1 cellular context compared by ENCODE assay signal in the genomic region with DNA sequence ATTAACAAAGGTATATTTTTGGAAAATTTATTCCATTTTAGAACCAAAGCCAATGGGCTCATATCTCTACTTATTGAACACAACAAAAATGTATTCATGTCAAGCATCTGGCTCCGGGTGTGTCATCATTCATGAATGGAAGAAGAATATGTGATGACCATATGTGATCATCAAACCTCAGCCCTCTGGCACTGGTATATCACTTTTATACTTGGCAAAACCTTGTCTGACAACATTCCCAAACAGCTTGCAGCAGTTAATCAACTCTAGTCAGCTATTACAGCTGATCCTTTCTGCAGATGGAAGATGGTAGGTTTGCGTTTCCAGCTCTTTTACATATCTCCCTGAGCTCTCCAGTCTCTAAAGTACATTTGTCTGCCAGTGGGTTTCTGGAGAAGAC.
TF ChIP-seq lines count a peak whose summit lies in the region.

No MANE protein-coding gene starts in this region.

TF ChIP-seq in GM23338, 12 proteins besides CTCF, POLR2A, EP300 and RAD21 (continued from another document):
- TF ChIP-seq, protein P1, sequence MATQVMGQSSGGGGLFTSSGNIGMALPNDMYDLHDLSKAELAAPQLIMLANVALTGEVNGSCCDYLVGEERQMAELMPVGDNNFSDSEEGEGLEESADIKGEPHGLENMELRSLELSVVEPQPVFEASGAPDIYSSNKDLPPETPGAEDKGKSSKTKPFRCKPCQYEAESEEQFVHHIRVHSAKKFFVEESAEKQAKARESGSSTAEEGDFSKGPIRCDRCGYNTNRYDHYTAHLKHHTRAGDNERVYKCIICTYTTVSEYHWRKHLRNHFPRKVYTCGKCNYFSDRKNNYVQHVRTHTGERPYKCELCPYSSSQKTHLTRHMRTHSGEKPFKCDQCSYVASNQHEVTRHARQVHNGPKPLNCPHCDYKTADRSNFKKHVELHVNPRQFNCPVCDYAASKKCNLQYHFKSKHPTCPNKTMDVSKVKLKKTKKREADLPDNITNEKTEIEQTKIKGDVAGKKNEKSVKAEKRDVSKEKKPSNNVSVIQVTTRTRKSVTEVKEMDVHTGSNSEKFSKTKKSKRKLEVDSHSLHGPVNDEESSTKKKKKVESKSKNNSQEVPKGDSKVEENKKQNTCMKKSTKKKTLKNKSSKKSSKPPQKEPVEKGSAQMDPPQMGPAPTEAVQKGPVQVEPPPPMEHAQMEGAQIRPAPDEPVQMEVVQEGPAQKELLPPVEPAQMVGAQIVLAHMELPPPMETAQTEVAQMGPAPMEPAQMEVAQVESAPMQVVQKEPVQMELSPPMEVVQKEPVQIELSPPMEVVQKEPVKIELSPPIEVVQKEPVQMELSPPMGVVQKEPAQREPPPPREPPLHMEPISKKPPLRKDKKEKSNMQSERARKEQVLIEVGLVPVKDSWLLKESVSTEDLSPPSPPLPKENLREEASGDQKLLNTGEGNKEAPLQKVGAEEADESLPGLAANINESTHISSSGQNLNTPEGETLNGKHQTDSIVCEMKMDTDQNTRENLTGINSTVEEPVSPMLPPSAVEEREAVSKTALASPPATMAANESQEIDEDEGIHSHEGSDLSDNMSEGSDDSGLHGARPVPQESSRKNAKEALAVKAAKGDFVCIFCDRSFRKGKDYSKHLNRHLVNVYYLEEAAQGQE (IDR thresholded peaks at IDR 0.05; ENCODE audit: unreplicated experiment) = no peak
- no peak for TF ChIP-seq CREB1 (CRISPR knock-in tag; IDR thresholded peaks at IDR 0.05; ENCODE audit: low read depth)
- TF ChIP-seq ZNF331 (CRISPR knock-in tag; IDR thresholded peaks at IDR 0.05; ENCODE audit: low read depth) = no peak
- TF ChIP-seq JUNB (IDR thresholded peaks at IDR 0.05; ENCODE audit: unreplicated experiment) = no peak
- TF ChIP-seq EZH2 (IDR thresholded peaks at IDR 0.05; ENCODE audit: low read depth, unreplicated experiment) = no peak
- TF ChIP-seq ZNF114 (CRISPR knock-in tag; IDR thresholded peaks at IDR 0.05) = no peak
- TF ChIP-seq NANOG (IDR thresholded peaks at IDR 0.05; ENCODE audit: borderline replicate concordance) = no peak
- TF ChIP-seq EZH2phosphoT487 (IDR thresholded peaks at IDR 0.05; ENCODE audit: unreplicated experiment) = no peak
- TF ChIP-seq, protein P2, sequence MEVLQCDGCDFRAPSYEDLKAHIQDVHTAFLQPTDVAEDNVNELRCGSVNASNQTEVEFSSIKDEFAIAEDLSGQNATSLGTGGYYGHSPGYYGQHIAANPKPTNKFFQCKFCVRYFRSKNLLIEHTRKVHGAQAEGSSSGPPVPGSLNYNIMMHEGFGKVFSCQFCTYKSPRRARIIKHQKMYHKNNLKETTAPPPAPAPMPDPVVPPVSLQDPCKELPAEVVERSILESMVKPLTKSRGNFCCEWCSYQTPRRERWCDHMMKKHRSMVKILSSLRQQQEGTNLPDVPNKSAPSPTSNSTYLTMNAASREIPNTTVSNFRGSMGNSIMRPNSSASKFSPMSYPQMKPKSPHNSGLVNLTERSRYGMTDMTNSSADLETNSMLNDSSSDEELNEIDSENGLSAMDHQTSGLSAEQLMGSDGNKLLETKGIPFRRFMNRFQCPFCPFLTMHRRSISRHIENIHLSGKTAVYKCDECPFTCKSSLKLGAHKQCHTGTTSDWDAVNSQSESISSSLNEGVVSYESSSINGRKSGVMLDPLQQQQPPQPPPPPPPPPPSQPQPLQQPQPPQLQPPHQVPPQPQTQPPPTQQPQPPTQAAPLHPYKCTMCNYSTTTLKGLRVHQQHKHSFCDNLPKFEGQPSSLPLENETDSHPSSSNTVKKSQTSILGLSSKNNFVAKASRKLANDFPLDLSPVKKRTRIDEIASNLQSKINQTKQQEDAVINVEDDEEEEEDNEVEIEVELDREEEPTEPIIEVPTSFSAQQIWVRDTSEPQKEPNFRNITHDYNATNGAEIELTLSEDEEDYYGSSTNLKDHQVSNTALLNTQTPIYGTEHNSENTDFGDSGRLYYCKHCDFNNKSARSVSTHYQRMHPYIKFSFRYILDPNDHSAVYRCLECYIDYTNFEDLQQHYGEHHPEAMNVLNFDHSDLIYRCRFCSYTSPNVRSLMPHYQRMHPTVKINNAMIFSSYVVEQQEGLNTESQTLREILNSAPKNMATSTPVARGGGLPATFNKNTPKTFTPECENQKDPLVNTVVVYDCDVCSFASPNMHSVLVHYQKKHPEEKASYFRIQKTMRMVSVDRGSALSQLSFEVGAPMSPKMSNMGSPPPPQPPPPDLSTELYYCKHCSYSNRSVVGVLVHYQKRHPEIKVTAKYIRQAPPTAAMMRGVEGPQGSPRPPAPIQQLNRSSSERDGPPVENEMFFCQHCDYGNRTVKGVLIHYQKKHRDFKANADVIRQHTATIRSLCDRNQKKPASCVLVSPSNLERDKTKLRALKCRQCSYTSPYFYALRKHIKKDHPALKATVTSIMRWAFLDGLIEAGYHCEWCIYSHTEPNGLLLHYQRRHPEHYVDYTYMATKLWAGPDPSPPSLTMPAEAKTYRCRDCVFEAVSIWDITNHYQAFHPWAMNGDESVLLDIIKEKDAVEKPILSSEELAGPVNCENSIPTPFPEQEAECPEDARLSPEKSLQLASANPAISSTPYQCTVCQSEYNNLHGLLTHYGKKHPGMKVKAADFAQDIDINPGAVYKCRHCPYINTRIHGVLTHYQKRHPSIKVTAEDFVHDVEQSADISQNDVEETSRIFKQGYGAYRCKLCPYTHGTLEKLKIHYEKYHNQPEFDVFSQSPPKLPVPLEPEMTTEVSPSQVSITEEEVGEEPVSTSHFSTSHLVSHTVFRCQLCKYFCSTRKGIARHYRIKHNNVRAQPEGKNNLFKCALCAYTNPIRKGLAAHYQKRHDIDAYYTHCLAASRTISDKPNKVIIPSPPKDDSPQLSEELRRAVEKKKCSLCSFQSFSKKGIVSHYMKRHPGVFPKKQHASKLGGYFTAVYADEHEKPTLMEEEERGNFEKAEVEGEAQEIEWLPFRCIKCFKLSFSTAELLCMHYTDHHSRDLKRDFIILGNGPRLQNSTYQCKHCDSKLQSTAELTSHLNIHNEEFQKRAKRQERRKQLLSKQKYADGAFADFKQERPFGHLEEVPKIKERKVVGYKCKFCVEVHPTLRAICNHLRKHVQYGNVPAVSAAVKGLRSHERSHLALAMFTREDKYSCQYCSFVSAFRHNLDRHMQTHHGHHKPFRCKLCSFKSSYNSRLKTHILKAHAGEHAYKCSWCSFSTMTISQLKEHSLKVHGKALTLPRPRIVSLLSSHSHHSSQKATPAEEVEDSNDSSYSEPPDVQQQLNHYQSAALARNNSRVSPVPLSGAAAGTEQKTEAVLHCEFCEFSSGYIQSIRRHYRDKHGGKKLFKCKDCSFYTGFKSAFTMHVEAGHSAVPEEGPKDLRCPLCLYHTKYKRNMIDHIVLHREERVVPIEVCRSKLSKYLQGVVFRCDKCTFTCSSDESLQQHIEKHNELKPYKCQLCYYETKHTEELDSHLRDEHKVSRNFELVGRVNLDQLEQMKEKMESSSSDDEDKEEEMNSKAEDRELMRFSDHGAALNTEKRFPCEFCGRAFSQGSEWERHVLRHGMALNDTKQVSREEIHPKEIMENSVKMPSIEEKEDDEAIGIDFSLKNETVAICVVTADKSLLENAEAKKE (CRISPR knock-in tag; IDR thresholded peaks at IDR 0.05) = no peak
TF ChIP-seq in GM23338: peak in this region for 0.
